In the genomic region with DNA sequence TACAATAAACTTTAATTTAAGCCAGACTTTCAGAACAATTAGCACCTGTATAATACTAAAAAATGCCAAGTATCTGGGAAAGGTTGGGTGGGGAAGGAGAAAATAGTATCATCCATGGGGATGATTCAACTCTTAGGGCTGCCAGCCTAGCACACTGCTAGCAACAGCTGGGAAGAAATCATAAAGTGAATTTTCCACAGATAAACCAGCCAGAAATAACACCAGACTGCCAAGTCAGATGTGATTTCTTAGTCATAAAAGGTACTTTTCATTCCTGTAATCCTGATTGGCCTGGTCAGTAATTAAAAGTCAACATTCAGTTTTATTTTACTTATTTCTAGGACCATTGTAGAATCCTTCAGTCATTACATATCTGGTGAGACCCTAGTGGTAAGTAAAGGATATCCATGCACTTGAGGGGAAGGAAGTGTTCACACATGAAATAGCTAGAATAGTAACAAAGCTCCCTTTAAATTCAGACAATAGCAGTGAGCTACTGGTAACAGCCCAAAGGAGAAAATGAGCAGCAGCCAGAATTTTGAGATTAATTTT, we compare ENCODE assay signal across 1 cellular context.
TF ChIP-seq lines count a peak whose summit lies in the region.

No MANE protein-coding gene starts in this region.

TF ChIP-seq in H1, 55 proteins besides CTCF, POLR2A, EP300 and RAD21:
- no peak for TF ChIP-seq SRF (IDR thresholded peaks at IDR 0.05; ENCODE audit: low read depth, low read length)
- TF ChIP-seq POLR2AphosphoS5 (IDR thresholded peaks at IDR 0.05; ENCODE audit: low read depth, low read length), result no peak
- no peak for TF ChIP-seq CHD1 (IDR thresholded peaks at IDR 0.05; ENCODE audit: low read depth, low read length)
- TF ChIP-seq, protein P1, sequence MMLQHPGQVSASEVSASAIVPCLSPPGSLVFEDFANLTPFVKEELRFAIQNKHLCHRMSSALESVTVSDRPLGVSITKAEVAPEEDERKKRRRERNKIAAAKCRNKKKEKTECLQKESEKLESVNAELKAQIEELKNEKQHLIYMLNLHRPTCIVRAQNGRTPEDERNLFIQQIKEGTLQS (IDR thresholded peaks at IDR 0.05; ENCODE audit: insufficient read depth, low read depth, low read length), result no peak
- no peak for TF ChIP-seq RFX5 (IDR thresholded peaks at IDR 0.05; ENCODE audit: borderline replicate concordance, low read depth, low read length)
- TF ChIP-seq SP4 (IDR thresholded peaks at IDR 0.05; ENCODE audit: low read length), result no peak
- no peak for TF ChIP-seq SUZ12 (IDR thresholded peaks at IDR 0.05; ENCODE audit: low read length)
- no peak for TF ChIP-seq TCF12 (IDR thresholded peaks at IDR 0.05; ENCODE audit: low read depth, low read length)
- no peak for TF ChIP-seq KDM5A (IDR thresholded peaks at IDR 0.05; ENCODE audit: low read length)
- TF ChIP-seq BACH1 (IDR thresholded peaks at IDR 0.05; ENCODE audit: low read length), result no peak
- TF ChIP-seq CBX5 (IDR thresholded peaks at IDR 0.05; ENCODE audit: low read depth, low read length), result no peak
- TF ChIP-seq SP1 (IDR thresholded peaks at IDR 0.05; ENCODE audit: low read depth, low read length), result no peak
- TF ChIP-seq JUND (IDR thresholded peaks at IDR 0.05; ENCODE audit: low read length), result no peak
- no peak for TF ChIP-seq SIRT6 (IDR thresholded peaks at IDR 0.05; ENCODE audit: low read length)
- no peak for TF ChIP-seq KDM4A (IDR thresholded peaks at IDR 0.05; ENCODE audit: low read depth, low read length, severe bottlenecking)
- TF ChIP-seq GABPA (IDR thresholded peaks at IDR 0.05; ENCODE audit: borderline replicate concordance, insufficient read depth, low read length), result no peak
- no peak for TF ChIP-seq HDAC6 (IDR thresholded peaks at IDR 0.05; ENCODE audit: low read depth, low read length)
- TF ChIP-seq EGR1 (IDR thresholded peaks at IDR 0.05; ENCODE audit: borderline replicate concordance, low read depth, low read length), result no peak
- no peak for TF ChIP-seq MAFK (IDR thresholded peaks at IDR 0.05; ENCODE audit: low read depth, low read length)
